ENCODE assay signal across 14 cellular contexts in genomic region chr2:235908826-235909225, GRCh38.
DNase-seq lines count a peak whose midpoint lies in the region; ATAC-seq, FAIRE-seq and TF ChIP-seq lines count a peak whose summit lies in the region.
"Had no signal": no experiment of that assay in that cellular context is flagged by ENCODE, and none has a peak within 500 bp of the region (broad histone marks: within the 10 kb centered on the region; RNA-seq: fewer than 3 reads in every experiment).

No MANE protein-coding gene starts in this region.

- H3K4me3 ChIP-seq in GM12865 (ENCODE audit: low read depth, low read length): no peak overlapping the region
- H3K4me3 ChIP-seq: cardiac muscle cell, neural progenitor cell had no signal

- ATAC-seq in GM19395 (IDR thresholded peaks at IDR 0.05; ENCODE audit: unreplicated experiment) (peak; percentile 97), HG02938 (IDR thresholded peaks at IDR 0.05; ENCODE audit: unreplicated experiment) (peak; percentile 92)
- ATAC-seq: activated T-cell treated with anti-CD3 and anti-CD28 coated beads, Interleukin-2, amount 50 U/mL, for 4 hours had no signal

- TF ChIP-seq CTCF in GM12865 (IDR thresholded peaks at IDR 0.05; ENCODE audit: insufficient read depth, low read depth, low read length, missing control alignments) (no peak), D721Med (IDR thresholded peaks at IDR 0.05; ENCODE audit: insufficient read depth, missing control alignments) (no peak)

- DNase-seq in GM12865 (ENCODE audit: low read depth) (peak; percentile 50), NCI-H510A (lab: John Stamatoyannopoulos, UW) (peak; percentile 50), hepatic stellate cell (ENCODE audit: low spot score) (no peak), D721Med (ENCODE audit: insufficient read length, low spot score) (no peak), HPDE6-E6E7 (ENCODE audit: extremely low spot score) (no peak), hippocampal formation (lab: John Stamatoyannopoulos, UW) (no peak)
- DNase-seq: activated T-cell treated with anti-CD3 and anti-CD28 coated beads, Interleukin-2, amount 50 U/mL, for 4 hours; GDM1 had no signal

- FAIRE-seq in D721Med (lab: Jason Lieb, UNC): no peak
- FAIRE-seq: islet of Langerhans, TTC549 had no signal

Comparison
In these comparisons a context has a peak if more than half of its experiments do, and no peak if none do; other contexts are left out.
1. DNase-seq: peak in GM12865 (single experiment) and NCI-H510A (single experiment); none in hepatic stellate cell (single experiment), D721Med (single experiment), HPDE6-E6E7 (single experiment) and hippocampal formation (0 of 2).